Comparison of ENCODE assay signal across 8 cellular contexts in genomic region chrX:103918584-103919335, GRCh38. TPM values are rescaled to one million over a fixed set of nuclear protein-coding genes. Genes with fewer than 3 reads are reported as not detected.
DNase-seq lines count a peak whose midpoint lies in the region; ATAC-seq and TF ChIP-seq lines count a peak whose summit lies in the region.

No MANE protein-coding gene starts in this region.

- peak overlapping the region; percentile 84 for H3K4me3 Mint-ChIP-seq in WTC11

- peak overlapping the region; percentile 86 for H3K4me3 ChIP-seq in ACC112 (ENCODE audit: low read depth, low read length)

- no peaks in the 10 kb centered on the region for H3K9me3 Mint-ChIP-seq in WTC11

- DNase-seq in NCI-H2081 (lab: John Stamatoyannopoulos, UW) (peak; percentile 82 to 86), WTC11 (ENCODE audit: low spot score) (peak; percentile 64), cerebellar cortex (ENCODE audit: low spot score) (peak; percentile 71), kidney tubule cell (ENCODE audit: low spot score) (peak; percentile 73)
- peak in 3 of 4 experiments; percentile 26 to 45 (median 26) for DNase-seq in stimulated activated CD4-positive, alpha-beta T cell treated with anti-CD3 and anti-CD28 coated beads, Interleukin-1b, Interleukin-23, amount 100 ng/mL, for 24 hours (ENCODE audit: low read depth in 4 of 4, low spot score in 1 of 4)

- H3K27ac Mint-ChIP-seq in WTC11: peak overlapping the region; percentile 49

- peak overlapping the region; percentile 48 for H2AFZ ChIP-seq in ACC112 (ENCODE audit: low read length, unreplicated experiment)

- H3K79me2 ChIP-seq in ACC112 (ENCODE audit: control insufficient read depth, insufficient read depth, low read length, unreplicated experiment): no peaks in the 10 kb centered on the region

- no peaks in the 10 kb centered on the region for H3K36me3 Mint-ChIP-seq in WTC11

- POLR2A ChIA-PET in WTC11 (lab: Charles Lee): interaction anchor here (0.8 to 1.3 kb wide), 4 partner anchors 73 to 238 kb away, joined by 3 to 5 read pairs (median 4); partner anchors contain the start of gene SLC25A53

- no peaks in the 10 kb centered on the region for H3K27me3 ChIP-seq in ACC112 (ENCODE audit: insufficient read depth, low read length)

- H3K4me1 Mint-ChIP-seq in WTC11: peaks cover 9% of the 10 kb centered on the region

- CTCF ChIA-PET in WTC11 (lab: Charles Lee): interaction anchor here (1.0 to 4.1 kb wide), 9 partner anchors 9 to 455 kb away, joined by 3 to 28 read pairs (median 4); partner anchors contain the start of genes SLC25A53 and ZCCHC18

- peak overlapping the region; percentile 59 for H3K27ac ChIP-seq in ACC112 (ENCODE audit: low read depth, low read length)

- no peaks in the 10 kb centered on the region for H3K36me3 ChIP-seq in ACC112 (ENCODE audit: insufficient read depth, low read length)

- ATAC-seq in GM18517 (IDR thresholded peaks at IDR 0.05; ENCODE audit: unreplicated experiment): peak; percentile 65
- ATAC-seq in HG02970 (IDR thresholded peaks at IDR 0.05; ENCODE audit: low FRiP score, unreplicated experiment): peak; percentile 60
- peak; percentile 63 for ATAC-seq in WTC11

- peaks cover 16% of the 10 kb centered on the region for H3K27me3 Mint-ChIP-seq in WTC11 (ENCODE audit: low read depth)

- TF ChIP-seq CTCF in WTC11 (IDR thresholded peaks at IDR 0.05): no peak

- no peaks in the 10 kb centered on the region for H3K4me1 ChIP-seq in ACC112 (ENCODE audit: control insufficient read depth, insufficient read depth, low read length, unreplicated experiment)

TF ChIP-seq in WTC11, 78 proteins besides CTCF, POLR2A, EP300 and RAD21:
- TF ChIP-seq NFYB (CRISPR knock-in tag; conservative IDR thresholded peaks at IDR 0.05; ENCODE audit: low read depth) (0 out of 2 replicates have a peak, but pooled peaks have one; percentile 22), ZNF232 (CRISPR knock-in tag; IDR thresholded peaks at IDR 0.05) (0 out of 2 replicates have a peak, but pooled peaks have one; percentile 22), MAX (CRISPR knock-in tag; IDR thresholded peaks at IDR 0.05) (peak; percentile 70), MXD4 (CRISPR knock-in tag; IDR thresholded peaks at IDR 0.05; ENCODE audit: borderline replicate concordance) (no peak)
- TF ChIP-seq, protein P1, sequence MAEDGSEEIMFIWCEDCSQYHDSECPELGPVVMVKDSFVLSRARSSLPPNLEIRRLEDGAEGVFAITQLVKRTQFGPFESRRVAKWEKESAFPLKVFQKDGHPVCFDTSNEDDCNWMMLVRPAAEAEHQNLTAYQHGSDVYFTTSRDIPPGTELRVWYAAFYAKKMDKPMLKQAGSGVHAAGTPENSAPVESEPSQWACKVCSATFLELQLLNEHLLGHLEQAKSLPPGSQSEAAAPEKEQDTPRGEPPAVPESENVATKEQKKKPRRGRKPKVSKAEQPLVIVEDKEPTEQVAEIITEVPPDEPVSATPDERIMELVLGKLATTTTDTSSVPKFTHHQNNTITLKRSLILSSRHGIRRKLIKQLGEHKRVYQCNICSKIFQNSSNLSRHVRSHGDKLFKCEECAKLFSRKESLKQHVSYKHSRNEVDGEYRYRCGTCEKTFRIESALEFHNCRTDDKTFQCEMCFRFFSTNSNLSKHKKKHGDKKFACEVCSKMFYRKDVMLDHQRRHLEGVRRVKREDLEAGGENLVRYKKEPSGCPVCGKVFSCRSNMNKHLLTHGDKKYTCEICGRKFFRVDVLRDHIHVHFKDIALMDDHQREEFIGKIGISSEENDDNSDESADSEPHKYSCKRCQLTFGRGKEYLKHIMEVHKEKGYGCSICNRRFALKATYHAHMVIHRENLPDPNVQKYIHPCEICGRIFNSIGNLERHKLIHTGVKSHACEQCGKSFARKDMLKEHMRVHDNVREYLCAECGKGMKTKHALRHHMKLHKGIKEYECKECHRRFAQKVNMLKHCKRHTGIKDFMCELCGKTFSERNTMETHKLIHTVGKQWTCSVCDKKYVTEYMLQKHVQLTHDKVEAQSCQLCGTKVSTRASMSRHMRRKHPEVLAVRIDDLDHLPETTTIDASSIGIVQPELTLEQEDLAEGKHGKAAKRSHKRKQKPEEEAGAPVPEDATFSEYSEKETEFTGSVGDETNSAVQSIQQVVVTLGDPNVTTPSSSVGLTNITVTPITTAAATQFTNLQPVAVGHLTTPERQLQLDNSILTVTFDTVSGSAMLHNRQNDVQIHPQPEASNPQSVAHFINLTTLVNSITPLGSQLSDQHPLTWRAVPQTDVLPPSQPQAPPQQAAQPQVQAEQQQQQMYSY (CRISPR knock-in tag; IDR thresholded peaks at IDR 0.05): peak; percentile 61
- TF ChIP-seq, protein P2, sequence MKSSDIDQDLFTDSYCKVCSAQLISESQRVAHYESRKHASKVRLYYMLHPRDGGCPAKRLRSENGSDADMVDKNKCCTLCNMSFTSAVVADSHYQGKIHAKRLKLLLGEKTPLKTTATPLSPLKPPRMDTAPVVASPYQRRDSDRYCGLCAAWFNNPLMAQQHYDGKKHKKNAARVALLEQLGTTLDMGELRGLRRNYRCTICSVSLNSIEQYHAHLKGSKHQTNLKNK (CRISPR knock-in tag; IDR thresholded peaks at IDR 0.05): no peak

RNA-seq across cellular contexts. Expression of gene TMSB15B, which starts 43.7 kb away (rescaled TPM):
- 8.3 to 12.3 TPM (median 11.4 TPM) in 3 replicates for total RNA-seq in WTC11 (2021)

Comparison
In these comparisons a context has a peak if more than half of its experiments do, and no peak if none do; other contexts are left out.
1. Peak in every context shown above with its lines: DNase-seq, ATAC-seq, H3K4me3 ChIP-seq and H3K27ac ChIP-seq.
2. DNase-seq: peak in every context shown above with its lines; median percentile 84 in NCI-H2081; 73 in kidney tubule cell; 71 in cerebellar cortex; 64 in WTC11; 26 in stimulated activated CD4-positive, alpha-beta T cell treated with anti-CD3 and anti-CD28 coated beads, Interleukin-1b, Interleukin-23, amount 100 ng/mL, for 24 hours.